Comparison of ENCODE assay signal across 18 cellular contexts in the genomic region with DNA sequence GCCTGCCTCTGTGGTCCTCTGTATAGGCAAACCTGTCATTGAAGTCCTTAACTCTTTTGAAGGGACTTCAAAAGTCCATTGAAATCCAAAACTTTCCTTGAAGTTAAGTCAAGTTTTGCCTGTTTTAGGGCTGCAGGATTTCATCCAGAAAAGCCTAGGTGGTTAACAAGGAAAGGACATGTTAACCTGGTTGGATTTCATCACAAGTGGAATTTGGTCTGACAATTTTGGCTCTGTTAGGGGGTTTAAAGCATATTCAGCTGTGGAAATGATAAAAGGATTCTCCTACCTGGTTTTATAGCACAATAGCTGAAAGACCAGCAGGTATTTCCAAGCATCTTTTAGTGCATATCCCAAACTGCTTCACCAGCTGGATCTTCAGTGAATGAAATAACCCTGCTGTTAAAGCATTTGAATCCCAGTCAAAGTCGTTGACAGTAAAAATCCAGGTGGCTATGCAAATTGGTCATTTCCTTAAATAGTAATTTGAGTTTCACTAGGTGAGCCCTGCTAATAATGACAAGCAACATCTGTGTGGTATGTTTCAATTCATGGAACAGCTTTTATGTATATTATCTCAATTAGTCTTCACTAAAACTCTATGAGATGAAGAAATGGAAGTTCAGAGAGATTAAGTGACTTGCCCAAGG.
"Had no signal": no experiment of that assay in that cellular context is flagged by ENCODE, and none has a peak within 500 bp of the region (broad histone marks: within the 10 kb centered on the region; RNA-seq: fewer than 3 reads in every experiment).

No MANE protein-coding gene starts in this region.

- H3K36me3 Mint-ChIP-seq: activated CD4-positive, alpha-beta memory T cell treated with anti-CD3 and anti-CD28 coated beads for 36 hours; activated naive CD8-positive, alpha-beta T cell; naive thymus-derived CD8-positive, alpha-beta T cell had no signal

- H3K9me3 ChIP-seq: psoas muscle, tibial artery, uterus had no signal

- H3K4me3 ChIP-seq: psoas muscle, skin epidermis, tibial artery, uterus had no signal

- DNase-seq: activated CD4-positive, alpha-beta memory T cell treated with anti-CD3 and anti-CD28 coated beads for 36 hours; activated CD4-positive, alpha-beta T cell treated with anti-CD3 and anti-CD28 coated beads for 4 hours; activated T-cell treated with anti-CD3 and anti-CD28 coated beads for 4 hours; cerebellar nuclear complex; cortex of kidney; hypothalamus; mesenchymal stem cell; naive thymus-derived CD8-positive, alpha-beta T cell; psoas muscle; right cardiac atrium; stimulated activated naive CD8-positive, alpha-beta T cell treated with anti-CD3 and anti-CD28 coated beads, Interleukin-15, Interleukin-2, amounts not matched to agents 100 U/mL and 50 U/mL, for 24 hours; substantia nigra; tibial artery; uterus; WERI-Rb-1 had no signal

- H3K36me3 ChIP-seq: tibial artery, uterus, WERI-Rb-1 had no signal

- H3K9me3 Mint-ChIP-seq: activated CD4-positive, alpha-beta memory T cell treated with anti-CD3 and anti-CD28 coated beads for 36 hours; activated T-helper 1 cell treated with anti-CD3 and anti-CD28 coated beads, Interleukin-12 subunit alpha, Interleukin-12 subunit beta, Interleukin-2, Interleukin-4 antibody, amounts not matched to agents 30 ng/mL and 10 ng/mL and 1 ng/mL, durations not matched to agents 14 hours and 24 hours and 36 hours had no signal

- H3K27me3 Mint-ChIP-seq: activated CD4-positive, alpha-beta memory T cell treated with anti-CD3 and anti-CD28 coated beads for 36 hours; activated naive CD8-positive, alpha-beta T cell had no signal

- H3K4me3 Mint-ChIP-seq: activated CD4-positive, alpha-beta memory T cell treated with anti-CD3 and anti-CD28 coated beads for 36 hours; activated naive CD8-positive, alpha-beta T cell; activated T-helper 1 cell treated with anti-CD3 and anti-CD28 coated beads, Interleukin-12 subunit alpha, Interleukin-12 subunit beta, Interleukin-2, Interleukin-4 antibody, amounts not matched to agents 30 ng/mL and 10 ng/mL and 1 ng/mL, durations not matched to agents 14 hours and 24 hours and 36 hours; naive thymus-derived CD8-positive, alpha-beta T cell had no signal

- H3K27ac Mint-ChIP-seq: activated CD4-positive, alpha-beta memory T cell treated with anti-CD3 and anti-CD28 coated beads for 36 hours; activated naive CD8-positive, alpha-beta T cell; activated T-helper 1 cell treated with anti-CD3 and anti-CD28 coated beads, Interleukin-12 subunit alpha, Interleukin-12 subunit beta, Interleukin-2, Interleukin-4 antibody, amounts not matched to agents 30 ng/mL and 10 ng/mL and 1 ng/mL, durations not matched to agents 14 hours and 24 hours and 36 hours; naive thymus-derived CD8-positive, alpha-beta T cell had no signal

- H3K27ac ChIP-seq: psoas muscle, skin epidermis, tibial artery, uterus, WERI-Rb-1 had no signal

- H3K4me1 ChIP-seq: psoas muscle, tibial artery, uterus had no signal

- H3K4me1 Mint-ChIP-seq: naive thymus-derived CD8-positive, alpha-beta T cell had no signal

- ATAC-seq: naive thymus-derived CD8-positive, alpha-beta T cell; psoas muscle; right cardiac atrium; stimulated activated naive CD8-positive, alpha-beta T cell treated with anti-CD3 and anti-CD28 coated beads, Interleukin-15, Interleukin-2, amounts not matched to agents 100 U/mL and 50 U/mL, for 24 hours had no signal

- H3K27me3 ChIP-seq: tibial artery, uterus had no signal
